In genomic region chr19:8324186-8325050, GRCh38 we compare ENCODE assay signal across 10 cellular contexts. TPM values are rescaled to one million over a fixed set of nuclear protein-coding genes. Genes with fewer than 3 reads are reported as not detected.
DNase-seq lines count a peak whose midpoint lies in the region; ATAC-seq and TF ChIP-seq lines count a peak whose summit lies in the region.
"Had no signal": no experiment of that assay in that cellular context is flagged by ENCODE, and none has a peak within 500 bp of the region (broad histone marks: within the 10 kb centered on the region; RNA-seq: fewer than 3 reads in every experiment).

No MANE protein-coding gene starts in this region.

- TF ChIP-seq POLR2A in GM18951 (IDR thresholded peaks at IDR 0.05; ENCODE audit: extremely low read depth, insufficient read depth, insufficient read length): peak; percentile 48

- TF ChIP-seq CTCF in CD4-positive, alpha-beta T cell (IDR thresholded peaks at IDR 0.05): no peak

- H3K4me3 Mint-ChIP-seq in CD4-positive, alpha-beta T cell: peak overlapping the region; percentile 96

- H3K27me3 Mint-ChIP-seq in CD4-positive, alpha-beta T cell: no peaks in the 10 kb centered on the region

- peaks cover 41% of the 10 kb centered on the region for H3K4me1 Mint-ChIP-seq in CD4-positive, alpha-beta T cell (ENCODE audit: low read depth)

- no peaks in the 10 kb centered on the region for H3K27me3 ChIP-seq in CD4-positive, alpha-beta T cell (ENCODE audit: control insufficient read depth, insufficient read depth, low read length)

- no peak overlapping the region for H3K27ac ChIP-seq in CD4-positive, alpha-beta T cell (ENCODE audit: low read depth, low read length)

- H3K27ac Mint-ChIP-seq in CD4-positive, alpha-beta T cell: peak overlapping the region; percentile 27

- CTCF ChIA-PET in CD4-positive, alpha-beta T cell (lab: Charles Lee): interaction anchor here (0.8 to 1.0 kb wide), 2 partner anchors 30 to 55 kb away, joined by 3 read pairs; no protein-coding TSS in a partner anchor

- H3K36me3 Mint-ChIP-seq in CD4-positive, alpha-beta T cell (ENCODE audit: low read depth): peaks cover 38% of the 10 kb centered on the region

- H3K9me3 Mint-ChIP-seq in CD4-positive, alpha-beta T cell: no peaks in the 10 kb centered on the region

- no peak for DNase-seq in CD4-positive, alpha-beta T cell
- DNase-seq in RPMI8226: peak; percentile 74
- peak; percentile 40 for DNase-seq in left cardiac atrium
- DNase-seq in Kasumi-1 (lab: John Stamatoyannopoulos, UW): no peak
- no peak for DNase-seq in OCI-M2 (lab: John Stamatoyannopoulos, UW; ENCODE audit: unreplicated experiment)
- no peak for DNase-seq in HuH-7 (ENCODE audit: low spot score)
- DNase-seq: activated CD4-positive, CD25-positive, alpha-beta regulatory T cell; DMS79 had no signal

- intact Hi-C loops in CD4-positive, alpha-beta T cell (cut with DNase I, micrococcal nuclease): loop anchor here in 1 of 2 experiments (10.0 kb wide), 2 partner anchors 320 to 400 kb away; partner anchors contain the start of genes CTXN1, ELAVL1 and SNAPC2
- intact Hi-C loops in left cardiac atrium (cut with DNase I): no loop called here

- no peaks in the 10 kb centered on the region for H3K9me3 ChIP-seq in CD4-positive, alpha-beta T cell (ENCODE audit: control insufficient read depth, low read length)

- in situ Hi-C loops in GM18951 (cut with MboI; ENCODE audit: low sequenced_read_pairs, unreplicated experiment): no loop called here

- POLR2A ChIA-PET in CD4-positive, alpha-beta T cell (lab: Charles Lee): interaction anchor here (0.8 kb wide), 1 partner anchor 15 kb away, joined by 3 read pairs; no protein-coding TSS in a partner anchor

- no peak for ATAC-seq in CD4-positive, alpha-beta T cell (ENCODE audit: poor library complexity)
- no peak for ATAC-seq in left cardiac atrium
- ATAC-seq in activated CD4-positive, CD25-positive, alpha-beta regulatory T cell treated with anti-CD3 and anti-CD28 coated beads, Interleukin-2, amount 50 U/mL, for 24 hours: no peak

RNA-seq across cellular contexts. Expression of gene RPS28, which starts 3.1 kb away (rescaled TPM):
- 1,000 to 10,000 TPM; 3,333 to 3,342 TPM for total RNA-seq in CD4-positive, alpha-beta T cell
- 1,000 to 10,000 TPM; 1,064 to 1,153 TPM for total RNA-seq in left cardiac atrium

RNA-seq across cellular contexts. Expression of gene NDUFA7, which starts 3.2 kb away (rescaled TPM):
- 10 to 100 TPM; 42.0 to 42.7 TPM for total RNA-seq in CD4-positive, alpha-beta T cell
- total RNA-seq in left cardiac atrium: 10 to 100 TPM; 65.3 to 83.8 TPM

RNA-seq across cellular contexts. Expression of gene CD320, which starts 16.3 kb away (rescaled TPM):
- 10 to 100 TPM; 17.1 to 17.6 TPM for total RNA-seq in CD4-positive, alpha-beta T cell
- total RNA-seq in left cardiac atrium: 10 to 100 TPM; 33.6 to 40.8 TPM

RNA-seq across cellular contexts. Expression of gene KANK3, which starts 18.6 kb away (rescaled TPM):
- total RNA-seq in CD4-positive, alpha-beta T cell: 1 to 10 TPM in 1 of 2 experiments, under 1 TPM in 1; 0.87 to 1.1 TPM
- 10 to 100 TPM; 19.3 to 19.6 TPM for total RNA-seq in left cardiac atrium

RNA-seq across cellular contexts. Expression of gene ANGPTL4, which starts 39.5 kb away (rescaled TPM):
- not detected for total RNA-seq in CD4-positive, alpha-beta T cell
- total RNA-seq in left cardiac atrium: 10 to 100 TPM; 16.3 to 81.6 TPM

Comparison
In these comparisons a context has a peak if more than half of its experiments do, and no peak if none do; other contexts are left out.
1. DNase-seq: peak in RPMI8226 (single experiment) and left cardiac atrium (single experiment); none in CD4-positive, alpha-beta T cell (0 of 10), Kasumi-1 (0 of 2), OCI-M2 (single experiment) and HuH-7 (single experiment).